ENCODE assay signal across 8 cellular contexts in genomic region chr12:54358945-54359761, GRCh38. TPM values are rescaled to one million over a fixed set of nuclear protein-coding genes. Genes with fewer than 3 reads are reported as not detected.
DNase-seq lines count a peak whose midpoint lies in the region; ATAC-seq and TF ChIP-seq lines count a peak whose summit lies in the region.

No MANE protein-coding gene starts in this region.

- ATAC-seq in GM19023 (IDR thresholded peaks at IDR 0.05; ENCODE audit: unreplicated experiment): peak; percentile 99
- ATAC-seq in HG03175 (IDR thresholded peaks at IDR 0.05; ENCODE audit: unreplicated experiment): peak; percentile 99
- peak; percentile 77 for ATAC-seq in WTC11

- H3K4me3 Mint-ChIP-seq in WTC11: no peak overlapping the region

- TF ChIP-seq CTCF in WTC11 (IDR thresholded peaks at IDR 0.05): no peak

- CTCF ChIA-PET in WTC11 (lab: Charles Lee): interaction anchor here (0.5 to 9.1 kb wide), 32 partner anchors 9 to 665 kb away, joined by 3 to 200 read pairs (median 6); partner anchors contain the start of genes CBX5, COPZ1, HNRNPA1 and HOXC5

- H3K27me3 Mint-ChIP-seq in WTC11 (ENCODE audit: low read depth): peaks cover 7% of the 10 kb centered on the region

- H3K9me3 Mint-ChIP-seq in WTC11: no peaks in the 10 kb centered on the region

- peaks cover 7% of the 10 kb centered on the region for H3K4me1 Mint-ChIP-seq in WTC11

- DNase-seq in AG08396 (ENCODE audit: low spot score) (peak; percentile 95), NCI-H2227 treated with DMSO at 0.1 percent for 48 hours (lab: John Stamatoyannopoulos, UW) (peak; percentile 95), WTC11 (ENCODE audit: low spot score) (peak; percentile 96), islet precursor cell (peak; percentile 100)
- peak; percentile 95 for DNase-seq in central memory CD4-positive, alpha-beta T cell
- DNase-seq in stimulated activated CD4-positive, alpha-beta T cell treated with anti-CD3 and anti-CD28 coated beads, Interleukin-12 subunit alpha, Interleukin-12 subunit beta, amount 100 ng/mL, for 4 hours: peak; percentile 82

- POLR2A ChIA-PET in WTC11 (lab: Charles Lee): interaction anchor here (0.7 to 4.2 kb wide), 13 partner anchors 11 to 100 kb away, joined by 3 to 40 read pairs (median 4); partner anchors contain the start of genes CBX5, COPZ1, HNRNPA1 and NFE2

- no peaks in the 10 kb centered on the region for H3K36me3 Mint-ChIP-seq in WTC11

- H3K27ac Mint-ChIP-seq in WTC11: no peak overlapping the region

TF ChIP-seq in WTC11, 78 proteins besides CTCF, POLR2A, EP300 and RAD21:
- TF ChIP-seq ARID4B (CRISPR knock-in tag; IDR thresholded peaks at IDR 0.05; ENCODE audit: borderline replicate concordance): 0 out of 2 replicates have a peak, but pooled peaks have one; percentile 39
- TF ChIP-seq TEAD4 (CRISPR knock-in tag; IDR thresholded peaks at IDR 0.05): no peak
- no peak for TF ChIP-seq GTF2I (CRISPR knock-in tag; conservative IDR thresholded peaks at IDR 0.05)
- no peak for TF ChIP-seq RELA (CRISPR knock-in tag; IDR thresholded peaks at IDR 0.05; ENCODE audit: borderline replicate concordance)
- no peak for TF ChIP-seq ERG (CRISPR knock-in tag; IDR thresholded peaks at IDR 0.05)
- no peak for TF ChIP-seq MYBL2 (CRISPR knock-in tag; IDR thresholded peaks at IDR 0.05)
- TF ChIP-seq FOXK1 (CRISPR knock-in tag; IDR thresholded peaks at IDR 0.05): 0 out of 2 replicates have a peak, but pooled peaks have one; percentile 36
- TF ChIP-seq CBFB (CRISPR knock-in tag; IDR thresholded peaks at IDR 0.05; ENCODE audit: low read depth): no peak
- TF ChIP-seq SOX15 (CRISPR knock-in tag; IDR thresholded peaks at IDR 0.05): no peak
- no peak for TF ChIP-seq ZMAT4 (CRISPR knock-in tag; IDR thresholded peaks at IDR 0.05)
- TF ChIP-seq ELF4 (CRISPR knock-in tag; IDR thresholded peaks at IDR 0.05; ENCODE audit: low read depth): no peak
- peak; percentile 93 for TF ChIP-seq NFYB (CRISPR knock-in tag; conservative IDR thresholded peaks at IDR 0.05; ENCODE audit: low read depth)
- TF ChIP-seq ATF3 (CRISPR knock-in tag; conservative IDR thresholded peaks at IDR 0.05): no peak
- no peak for TF ChIP-seq AFF4 (CRISPR knock-in tag; IDR thresholded peaks at IDR 0.05; ENCODE audit: borderline replicate concordance)
- TF ChIP-seq ZNF263 (CRISPR knock-in tag; IDR thresholded peaks at IDR 0.05; ENCODE audit: low read depth): no peak
- no peak for TF ChIP-seq CREM (CRISPR knock-in tag; IDR thresholded peaks at IDR 0.05)
- no peak; the same call in 1 of the 2 replicates for TF ChIP-seq MAX (CRISPR knock-in tag; IDR thresholded peaks at IDR 0.05)
- no peak for TF ChIP-seq JAZF1 (CRISPR knock-in tag; IDR thresholded peaks at IDR 0.05)
- peak; percentile 74 for TF ChIP-seq SP1 (CRISPR knock-in tag; conservative IDR thresholded peaks at IDR 0.05)
- no peak for TF ChIP-seq TP53 (CRISPR knock-in tag; IDR thresholded peaks at IDR 0.05)
- TF ChIP-seq NR1H2 (CRISPR knock-in tag; IDR thresholded peaks at IDR 0.05): no peak
- TF ChIP-seq MXD4 (CRISPR knock-in tag; IDR thresholded peaks at IDR 0.05; ENCODE audit: borderline replicate concordance): no peak
- TF ChIP-seq OVOL2 (CRISPR knock-in tag; IDR thresholded peaks at IDR 0.05; ENCODE audit: borderline replicate concordance): no peak
TF ChIP-seq in WTC11: peak in this region for 4.

RNA-seq across cellular contexts. Expression of gene GPR84, which starts 5.1 kb away (rescaled TPM):
- total RNA-seq in WTC11 (2021): 0.13 TPM in 1 of 3 replicates, not detected in the others

RNA-seq across cellular contexts. Expression of gene ZNF385A, which starts 25.4 kb away (rescaled TPM):
- total RNA-seq in WTC11 (2021): 18.4 to 23.5 TPM (median 22.2 TPM) in 3 replicates

RNA-seq across cellular contexts. Expression of gene COPZ1, which starts 34.2 kb away (rescaled TPM):
- total RNA-seq in WTC11 (2021): 98.2 to 116 TPM (median 115 TPM) in 3 replicates

RNA-seq across cellular contexts. Expression of gene NFE2, which starts 58.3 kb away (rescaled TPM):
- total RNA-seq in WTC11 (2021): 2.4 to 3.0 TPM (median 3.0 TPM) in 3 replicates

RNA-seq across cellular contexts. Expression of gene ITGA5, which starts 59.9 kb away (rescaled TPM):
- 19.3 to 21.9 TPM (median 20.8 TPM) in 3 replicates for total RNA-seq in WTC11 (2021)

Comparison
In these comparisons a context has a peak if more than half of its experiments do, and no peak if none do; other contexts are left out.
1. Peak in every context shown above with its lines: DNase-seq and ATAC-seq.